In the genomic region with DNA sequence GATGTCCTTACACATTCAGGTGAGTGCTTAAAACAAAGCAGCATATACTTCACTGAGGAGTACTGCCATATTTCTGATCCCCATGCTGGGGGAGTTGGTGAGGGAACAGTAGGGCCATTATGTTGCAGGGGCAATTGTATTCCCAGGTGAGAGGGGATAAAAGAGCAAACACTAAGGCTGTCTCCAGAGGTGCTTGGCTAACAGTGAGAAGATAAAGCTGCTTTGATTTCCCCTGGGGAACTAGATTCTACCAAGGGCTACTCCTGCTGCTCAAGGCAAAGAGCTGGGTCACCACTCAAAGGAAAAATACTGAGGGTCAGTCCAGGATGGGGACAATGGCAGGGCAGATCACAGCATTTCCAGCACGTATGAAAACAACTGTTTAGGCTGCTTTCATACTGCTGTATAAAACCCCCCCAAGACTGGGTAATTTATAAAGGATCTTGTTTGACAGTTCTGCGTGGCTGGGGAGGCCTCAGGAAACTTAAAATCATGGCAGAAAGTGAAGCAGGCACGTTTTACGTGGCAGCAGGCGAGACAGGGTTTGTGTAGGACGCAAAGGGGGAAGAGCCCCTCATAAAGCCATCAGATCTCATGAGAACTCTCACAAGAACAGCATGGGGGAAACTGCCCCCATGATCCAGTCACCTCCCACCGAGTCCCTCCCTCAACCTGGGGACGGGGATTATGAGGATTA, we compare ENCODE assay signal across 17 cellular contexts. TPM values are rescaled to one million over a fixed set of nuclear protein-coding genes. Genes with fewer than 3 reads are reported as not detected.
DNase-seq lines count a peak whose midpoint lies in the region; ATAC-seq and TF ChIP-seq lines count a peak whose summit lies in the region.
"Had no signal": no experiment of that assay in that cellular context is flagged by ENCODE, and none has a peak within 500 bp of the region (broad histone marks: within the 10 kb centered on the region; RNA-seq: fewer than 3 reads in every experiment).

No MANE protein-coding gene starts in this region.

- H3K36me3 ChIP-seq in GM23338 (ENCODE audit: insufficient read depth), result peaks cover 12% of the 10 kb centered on the region; the same call in 1 of the 2 replicates
- H3K36me3 ChIP-seq in aorta (ENCODE audit: control insufficient read depth in 1 of 2, insufficient read depth in 2 of 2, low read length in 1 of 2), result peaks cover 0 to 5% of the 10 kb centered on the region in 2 donors

- peak overlapping the region; percentile 50 for H3K27ac ChIP-seq in GM23338 (ENCODE audit: low read depth)
- no peak overlapping the region for H3K27ac ChIP-seq in aorta (ENCODE audit: low read depth in 1 of 2, low read length in 2 of 2)
- H3K27ac ChIP-seq: right atrium auricular region, testis had no signal

- H3K4me3 ChIP-seq in GM23338 (no peak overlapping the region), aorta (ENCODE audit: low read length in 2 of 2) (no peak overlapping the region)
- H3K4me3 ChIP-seq: right atrium auricular region, testis had no signal

- peak overlapping the region; percentile 60 for H3K27ac Mint-ChIP-seq in GM23338
- peak overlapping the region; percentile 71 for H3K27ac Mint-ChIP-seq in activated naive CD8-positive, alpha-beta T cell
- peak overlapping the region in 7 of 10 donors; percentile 9 to 79 (median 46) for H3K27ac Mint-ChIP-seq in naive thymus-derived CD8-positive, alpha-beta T cell

- no peaks in the 10 kb centered on the region for H3K9me2 ChIP-seq in GM23338 (ENCODE audit: insufficient read depth)

- H3K9me3 Mint-ChIP-seq in GM23338, result no peaks in the 10 kb centered on the region; the same call in 2 of the 3 replicates
- no peaks in the 10 kb centered on the region for H3K9me3 Mint-ChIP-seq in activated naive CD8-positive, alpha-beta T cell (ENCODE audit: low read depth)
- H3K9me3 Mint-ChIP-seq in naive thymus-derived CD8-positive, alpha-beta T cell, result no peaks in the 10 kb centered on the region

- no peak overlapping the region for H2AFZ ChIP-seq in GM23338

- intact Hi-C loops in aorta (cut with DNase I), result no loop called here

- peaks cover 57% of the 10 kb centered on the region for H3F3A ChIP-seq in GM23338 (replicated peaks; ENCODE audit: low read depth)

- peak; percentile 39 for ATAC-seq in GM23338
- ATAC-seq in naive thymus-derived CD8-positive, alpha-beta T cell, result peak in 1 of 2 donors; percentile 21
- no peak for ATAC-seq in HG02642 (IDR thresholded peaks at IDR 0.05; ENCODE audit: poor library complexity, unreplicated experiment)
- no peak for ATAC-seq in aorta (ENCODE audit: low FRiP score)
- ATAC-seq: esophagus mucosa had no signal

- H3K9me3 ChIP-seq in aorta (ENCODE audit: control insufficient read depth, low read length), result no peaks in the 10 kb centered on the region
- H3K9me3 ChIP-seq: right atrium auricular region, testis had no signal

- H3K4me3 Mint-ChIP-seq in GM23338, result no peak overlapping the region
- H3K4me3 Mint-ChIP-seq in activated naive CD8-positive, alpha-beta T cell, result no peak overlapping the region
- H3K4me3 Mint-ChIP-seq in naive thymus-derived CD8-positive, alpha-beta T cell, result no peak overlapping the region

- H3K4me1 Mint-ChIP-seq in GM23338, result peaks cover 45% of the 10 kb centered on the region
- H3K4me1 Mint-ChIP-seq in activated naive CD8-positive, alpha-beta T cell (ENCODE audit: low read depth), result peaks cover 18% of the 10 kb centered on the region
- peaks cover 9 to 51% (median 18%) of the 10 kb centered on the region in 4 donors for H3K4me1 Mint-ChIP-seq in naive thymus-derived CD8-positive, alpha-beta T cell

- H3K4me1 ChIP-seq in GM23338 (ENCODE audit: insufficient read depth) (peaks cover 28% of the 10 kb centered on the region), aorta (ENCODE audit: control insufficient read depth in 1 of 2, insufficient read depth in 2 of 2, low read length in 2 of 2) (peaks cover 0 to 2% of the 10 kb centered on the region in 2 donors)
- H3K4me1 ChIP-seq: right atrium auricular region, testis had no signal

- no peak overlapping the region for H3K4me2 ChIP-seq in GM23338

- WGBS in aorta, 2 donors, result 68% methylated on average over 8 of the region's 8 CpGs

- H3K27me3 ChIP-seq in GM23338 (ENCODE audit: insufficient read depth), result no peaks in the 10 kb centered on the region
- no peaks in the 10 kb centered on the region for H3K27me3 ChIP-seq in aorta (ENCODE audit: control insufficient read depth in 1 of 2, insufficient read depth in 2 of 2, low read length in 1 of 2)
- H3K27me3 ChIP-seq: right atrium auricular region, testis had no signal

- peaks cover 26% of the 10 kb centered on the region for H3K36me3 Mint-ChIP-seq in GM23338 (ENCODE audit: low read depth)
- peaks cover 20% of the 10 kb centered on the region for H3K36me3 Mint-ChIP-seq in activated naive CD8-positive, alpha-beta T cell
- peaks cover 0 to 27% (median 6%) of the 10 kb centered on the region in 3 donors for H3K36me3 Mint-ChIP-seq in naive thymus-derived CD8-positive, alpha-beta T cell

- H3K27me3 Mint-ChIP-seq in GM23338 (ENCODE audit: insufficient read depth, low read depth, poor library complexity), result peaks cover 31% of the 10 kb centered on the region
- no peaks in the 10 kb centered on the region for H3K27me3 Mint-ChIP-seq in activated naive CD8-positive, alpha-beta T cell
- no peaks in the 10 kb centered on the region for H3K27me3 Mint-ChIP-seq in naive thymus-derived CD8-positive, alpha-beta T cell

- peaks cover 24% of the 10 kb centered on the region; the same call in 1 of the 2 replicates for H4K20me1 ChIP-seq in GM23338 (replicated peaks; ENCODE audit: insufficient read depth)

- H3K79me2 ChIP-seq in GM23338 (replicated peaks; ENCODE audit: insufficient read depth), result no peaks in the 10 kb centered on the region

- DNase-seq in NCI-H1436 (lab: John Stamatoyannopoulos, UW) (peak; percentile 1), NCI-H1436 treated with DMSO at 0.1 percent for 48 hours (lab: John Stamatoyannopoulos, UW) (no peak), GM23338 (ENCODE audit: low spot score) (no peak), occipital lobe (lab: John Stamatoyannopoulos, UW) (no peak), aorta (no peak)
- no peak for DNase-seq in naive thymus-derived CD8-positive, alpha-beta T cell
- DNase-seq: 8988T, DMS53, NCI-H2107, testis had no signal

- POLR2A ChIA-PET in naive thymus-derived CD8-positive, alpha-beta T cell (lab: Charles Lee), result interaction anchor here (0.5 to 1.7 kb wide), 2 partner anchors 9 to 17 kb away, joined by 5 to 6 read pairs; no protein-coding TSS in a partner anchor

- no peak for TF ChIP-seq CTCF in GM23338 (conservative IDR thresholded peaks at IDR 0.05; ENCODE audit: low read depth in 2 of 2)

TF ChIP-seq in GM23338, 12 proteins besides CTCF, POLR2A, EP300 and RAD21:
- TF ChIP-seq, protein P1, sequence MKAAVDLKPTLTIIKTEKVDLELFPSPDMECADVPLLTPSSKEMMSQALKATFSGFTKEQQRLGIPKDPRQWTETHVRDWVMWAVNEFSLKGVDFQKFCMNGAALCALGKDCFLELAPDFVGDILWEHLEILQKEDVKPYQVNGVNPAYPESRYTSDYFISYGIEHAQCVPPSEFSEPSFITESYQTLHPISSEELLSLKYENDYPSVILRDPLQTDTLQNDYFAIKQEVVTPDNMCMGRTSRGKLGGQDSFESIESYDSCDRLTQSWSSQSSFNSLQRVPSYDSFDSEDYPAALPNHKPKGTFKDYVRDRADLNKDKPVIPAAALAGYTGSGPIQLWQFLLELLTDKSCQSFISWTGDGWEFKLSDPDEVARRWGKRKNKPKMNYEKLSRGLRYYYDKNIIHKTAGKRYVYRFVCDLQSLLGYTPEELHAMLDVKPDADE (IDR thresholded peaks at IDR 0.05), result no peak
- TF ChIP-seq POLR2AphosphoS5 (IDR thresholded peaks at IDR 0.05; ENCODE audit: low read depth), result peak; percentile 49
TF ChIP-seq in GM23338: peak in this region for 1.

RNA-seq across cellular contexts. Expression of a gene that starts 47.8 kb away (rescaled TPM):
- total RNA-seq in GM23338 (2014; rRNA removed; shearing (Covaris generic)), result not detected in 2 replicates
- polyA plus RNA-seq in GM23338 (2016; fragmentation: Nextera tagmentation; extraction: Ambion mirVana), result not detected in 2 replicates
- total RNA-seq in naive thymus-derived CD8-positive, alpha-beta T cell, result not detected
- polyA plus RNA-seq in naive thymus-derived CD8-positive, alpha-beta T cell, result not detected
- total RNA-seq in occipital lobe, result not detected
- not detected for total RNA-seq in aorta
- polyA plus RNA-seq in aorta, result not detected
- total RNA-seq: cardiac septum, esophagus mucosa, mesenteric fat pad, right atrium auricular region, RPMI7951 had no signal
